Comparison of ENCODE assay signal across 10 cellular contexts in the genomic region with DNA sequence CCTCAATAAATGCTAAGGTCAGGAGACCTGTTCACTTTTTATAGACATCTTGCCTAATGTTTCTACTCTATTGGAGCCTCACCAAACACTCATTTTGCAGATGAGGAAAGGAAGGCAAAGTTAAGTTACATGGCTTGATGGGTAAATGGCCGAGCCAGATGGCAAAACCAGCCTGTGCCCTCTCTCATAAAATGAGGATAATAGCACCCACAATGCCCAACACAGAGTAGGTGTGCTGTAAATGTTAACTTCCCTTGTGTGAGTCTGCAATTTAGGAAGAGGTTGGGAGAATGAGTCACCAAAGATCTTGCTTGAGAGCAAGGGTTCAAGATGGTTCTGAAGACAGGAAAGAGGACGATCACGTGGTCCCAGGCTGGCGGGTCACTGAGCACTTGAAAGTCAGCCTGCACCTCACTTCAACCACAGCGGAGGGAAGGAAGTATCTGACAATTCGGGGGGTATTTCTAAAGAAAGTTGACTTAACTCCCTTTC. TPM values are rescaled to one million over a fixed set of nuclear protein-coding genes. Genes with fewer than 3 reads are reported as not detected.
DNase-seq lines count a peak whose midpoint lies in the region; ATAC-seq and TF ChIP-seq lines count a peak whose summit lies in the region.
"Had no signal": no experiment of that assay in that cellular context is flagged by ENCODE, and none has a peak within 500 bp of the region (broad histone marks: within the 10 kb centered on the region; RNA-seq: fewer than 3 reads in every experiment).

No MANE protein-coding gene starts in this region.

- TF ChIP-seq POLR2A in tibial nerve (IDR thresholded peaks at IDR 0.05) = no peak

- H3K36me3 ChIP-seq in mucosa of rectum (ENCODE audit: control insufficient read depth in 2 of 2, insufficient read depth in 2 of 2, low read length in 2 of 2) = peaks cover 1 to 7% of the 10 kb centered on the region in 2 donors
- H3K36me3 ChIP-seq in tibial nerve = no peaks in the 10 kb centered on the region

- TF ChIP-seq CTCF in tibial nerve (IDR thresholded peaks at IDR 0.05) = no peak

- H3K9ac ChIP-seq in mucosa of rectum (ENCODE audit: low read depth in 1 of 2, low read length in 2 of 2) = peak overlapping the region in 1 of 2 donors; percentile 21

- ATAC-seq in GM19023 (IDR thresholded peaks at IDR 0.05; ENCODE audit: unreplicated experiment) = no peak

- WGBS in tibial nerve, 2 donors = 45% methylated on average over 6 of the region's 6 CpGs

- H3K27me3 ChIP-seq in mucosa of rectum (ENCODE audit: control insufficient read depth in 2 of 2, insufficient read depth in 2 of 2, low read length in 2 of 2) (no peaks in the 10 kb centered on the region), tibial nerve (no peaks in the 10 kb centered on the region)

- H3K9me3 ChIP-seq in mucosa of rectum (ENCODE audit: control insufficient read depth in 2 of 2, low read length in 2 of 2) = no peaks in the 10 kb centered on the region
- H3K9me3 ChIP-seq in tibial nerve = no peaks in the 10 kb centered on the region

- H3K4me3 ChIP-seq in mucosa of rectum (ENCODE audit: low read length in 2 of 2) (peak overlapping the region; percentile 36 to 48), tibial nerve (peak overlapping the region in 2 of 4 donors; percentile 61 to 65)

- no peak for TF ChIP-seq EP300 in tibial nerve (IDR thresholded peaks at IDR 0.05)

- H3K27ac ChIP-seq in mucosa of rectum (ENCODE audit: low read depth in 2 of 2, low read length in 2 of 2) (peak overlapping the region; percentile 79 to 84), tibial nerve (peak overlapping the region in 3 of 4 donors; percentile 74 to 87 (median 82))
- H3K27ac ChIP-seq: epithelial cell of prostate had no signal

- peak; percentile 24 for DNase-seq in NK-92 treated with Interleukin-12 subunit alpha and Interleukin-12 subunit beta, amount 100 ng/mL, for 24 hours (lab: John Stamatoyannopoulos, UW)
- DNase-seq in NK-92 (lab: John Stamatoyannopoulos, UW; ENCODE audit: unreplicated experiment) (no peak), activated T-cell treated with anti-CD3 and anti-CD28 coated beads for 48 hours (ENCODE audit: low read depth) (peak; percentile 27), tibial nerve (ENCODE audit: low spot score in 2 of 2) (no peak), DMS53 treated with DMSO at 0.1 percent for 48 hours (lab: John Stamatoyannopoulos, UW; ENCODE audit: unreplicated experiment) (no peak), midbrain (lab: John Stamatoyannopoulos, UW) (no peak)
- DNase-seq: 8988T had no signal

- H3K4me1 ChIP-seq in mucosa of rectum (ENCODE audit: control insufficient read depth in 2 of 2, insufficient read depth in 2 of 2, low read length in 2 of 2) (peaks cover 43 to 45% of the 10 kb centered on the region in 2 donors), tibial nerve (peaks cover 0 to 85% (median 31%) of the 10 kb centered on the region in 4 donors)

RNA-seq across cellular contexts. Expression of gene KCNK5, which starts 3.3 kb away (rescaled TPM):
- 10 to 100 TPM; 16.7 to 20.0 (median 18.4) TPM for total RNA-seq in tibial nerve

Comparison
In these comparisons a context has a peak if more than half of its experiments do, and no peak if none do; other contexts are left out.
1. DNase-seq: peak in NK-92 treated with Interleukin-12 subunit alpha and Interleukin-12 subunit beta, amount 100 ng/mL, for 24 hours (single experiment) and activated T-cell treated with anti-CD3 and anti-CD28 coated beads for 48 hours (single experiment); none in NK-92 (single experiment), tibial nerve (0 of 2), DMS53 treated with DMSO at 0.1 percent for 48 hours (single experiment) and midbrain (single experiment).